Comparison of ENCODE assay signal across 17 cellular contexts in genomic region chr2:179428659-179429058, GRCh38.
A peak's percentile ranks its signal among the peaks of the same experiment; 100 is the strongest.
DNase-seq lines count a peak whose midpoint lies in the region; ATAC-seq, FAIRE-seq and TF ChIP-seq lines count a peak whose summit lies in the region.
"Had no signal": no experiment of that assay in that cellular context is flagged by ENCODE, and none has a peak within 500 bp of the region (broad histone marks: within the 10 kb centered on the region; RNA-seq: fewer than 3 reads in every experiment).

No MANE protein-coding gene starts in this region.

- no peaks in the 10 kb centered on the region for H4K20me1 ChIP-seq in keratinocyte (ENCODE audit: control insufficient read depth, extremely low read depth, insufficient read depth, low read length)

- ATAC-seq in activated T-cell treated with anti-CD3 and anti-CD28 coated beads, Interleukin-2, amount 50 U/mL, for 4 hours = no peak
- ATAC-seq: A549; HCT116; naive thymus-derived CD4-positive, alpha-beta T cell; SK-N-SH treated with all-trans-retinoic acid at 6 μM for 48 hours had no signal

- no peaks in the 10 kb centered on the region for H3K27me3 ChIP-seq in keratinocyte (ENCODE audit: control insufficient read depth, extremely low read depth, insufficient read depth, low read length)
- H3K27me3 ChIP-seq: testis had no signal

- H3K9me3 Mint-ChIP-seq in type B pancreatic cell = no peaks in the 10 kb centered on the region
- H3K9me3 Mint-ChIP-seq in activated T-cell treated with anti-CD3 and anti-CD28 coated beads, Interleukin-2, amount 50 U/mL, for 4 hours = no peaks in the 10 kb centered on the region
- H3K9me3 Mint-ChIP-seq: naive thymus-derived CD4-positive, alpha-beta T cell had no signal

- no peak overlapping the region for H2AFZ ChIP-seq in keratinocyte (ENCODE audit: control insufficient read depth, low read length)

- no peaks in the 10 kb centered on the region for H3K9me3 ChIP-seq in keratinocyte (ENCODE audit: control insufficient read depth, low read depth, low read length)
- H3K9me3 ChIP-seq: A549, testis had no signal

- no peak overlapping the region for H3K27ac ChIP-seq in keratinocyte (ENCODE audit: control insufficient read depth, insufficient read depth, low read length)
- H3K27ac ChIP-seq: A549, testis had no signal

- no peaks in the 10 kb centered on the region for H3K36me3 ChIP-seq in keratinocyte (ENCODE audit: control insufficient read depth in 2 of 2, extremely low read depth in 1 of 2, insufficient read depth in 2 of 2, low read length in 2 of 2)

- H3K4me3 Mint-ChIP-seq in type B pancreatic cell = peak overlapping the region; percentile 23
- no peak overlapping the region for H3K4me3 Mint-ChIP-seq in activated T-cell treated with anti-CD3 and anti-CD28 coated beads, Interleukin-2, amount 50 U/mL, for 4 hours
- H3K4me3 Mint-ChIP-seq: activated naive CD8-positive, alpha-beta T cell; naive thymus-derived CD4-positive, alpha-beta T cell had no signal

- no peak for TF ChIP-seq CTCF in keratinocyte (optimal IDR thresholded peaks at IDR 0.05 in 1 of 3, IDR thresholded peaks at IDR 0.05 in 1 of 3, conservative IDR thresholded peaks at IDR 0.05 in 1 of 3; ENCODE audit: extremely low read depth in 1 of 3, insufficient read depth in 2 of 3, low read length in 3 of 3)
- TF ChIP-seq CTCF in type B pancreatic cell (conservative IDR thresholded peaks at IDR 0.05) = no peak

- DNase-seq in NCI-H82 (lab: John Stamatoyannopoulos, UW) = peak; percentile 17
- no peak for DNase-seq in NCI-H82 treated with DMSO at 0.1 percent for 48 hours (lab: John Stamatoyannopoulos, UW; ENCODE audit: unreplicated experiment)
- DNase-seq in cerebellum (ENCODE audit: low spot score) = peak; percentile 13
- no peak for DNase-seq in keratinocyte (ENCODE audit: low read depth, low spot score)
- no peak for DNase-seq in type B pancreatic cell (ENCODE audit: extremely low spot score, unreplicated experiment)
- DNase-seq in activated T-cell treated with anti-CD3 and anti-CD28 coated beads, Interleukin-2, amount 50 U/mL, for 4 hours = no peak
- DNase-seq in inferior parietal cortex (ENCODE audit: extremely low spot score) = no peak
- DNase-seq in stimulated activated CD4-positive, alpha-beta T cell treated with anti-CD3 and anti-CD28 coated beads, Interleukin-12 subunit alpha, Interleukin-12 subunit beta, amount 100 ng/mL, for 4 hours = no peak
- DNase-seq: kidney glomerular epithelial cell; MM.1S; naive thymus-derived CD4-positive, alpha-beta T cell; small intestine; testis had no signal

- no peaks in the 10 kb centered on the region for H3K79me2 ChIP-seq in keratinocyte (ENCODE audit: control insufficient read depth, insufficient read depth, low read length)

- H3K4me2 ChIP-seq in keratinocyte (ENCODE audit: control insufficient read depth, extremely low read depth, insufficient read depth, low read depth, low read length) = peak overlapping the region; percentile 33
- H3K4me2 ChIP-seq: A549 had no signal

- no peak overlapping the region for H3K27ac Mint-ChIP-seq in type B pancreatic cell
- H3K27ac Mint-ChIP-seq: activated naive CD8-positive, alpha-beta T cell; naive thymus-derived CD4-positive, alpha-beta T cell had no signal

- H3K9me1 ChIP-seq in keratinocyte (ENCODE audit: control insufficient read depth, extremely low read depth, insufficient read depth, low read length) = no peaks in the 10 kb centered on the region

- dilution Hi-C loops in keratinocyte (cut with MboI; ENCODE audit: extremely low pct_ligation_motif_present, low sequenced_read_pairs) = no loop called here

- H3K4me1 ChIP-seq in keratinocyte (ENCODE audit: control insufficient read depth, extremely low read depth, insufficient read depth, low read length) = no peaks in the 10 kb centered on the region
- H3K4me1 ChIP-seq: A549, testis had no signal

- H3K36me3 Mint-ChIP-seq in type B pancreatic cell = no peaks in the 10 kb centered on the region
- H3K36me3 Mint-ChIP-seq in activated T-cell treated with anti-CD3 and anti-CD28 coated beads, Interleukin-2, amount 50 U/mL, for 4 hours (ENCODE audit: insufficient read depth) = no peaks in the 10 kb centered on the region
- H3K36me3 Mint-ChIP-seq: activated naive CD8-positive, alpha-beta T cell; naive thymus-derived CD4-positive, alpha-beta T cell had no signal

- peaks cover 19% of the 10 kb centered on the region for H3K27me3 Mint-ChIP-seq in type B pancreatic cell
- H3K27me3 Mint-ChIP-seq in activated T-cell treated with anti-CD3 and anti-CD28 coated beads, Interleukin-2, amount 50 U/mL, for 4 hours (ENCODE audit: low read depth) = peaks cover 11% of the 10 kb centered on the region

- H3K9ac ChIP-seq in keratinocyte (ENCODE audit: control insufficient read depth, extremely low read depth, insufficient read depth, low read length) = no peak overlapping the region

- H3K4me3 ChIP-seq in keratinocyte (ENCODE audit: control insufficient read depth in 2 of 3, extremely low read depth in 1 of 3, insufficient read depth in 2 of 3, low read depth in 1 of 3, low read length in 3 of 3) = no peak overlapping the region
- H3K4me3 ChIP-seq: A549 had no signal

- H3K4me1 Mint-ChIP-seq in type B pancreatic cell (ENCODE audit: unreplicated experiment) = peaks cover 15% of the 10 kb centered on the region
- H3K4me1 Mint-ChIP-seq in activated T-cell treated with anti-CD3 and anti-CD28 coated beads, Interleukin-2, amount 50 U/mL, for 4 hours (ENCODE audit: low read depth) = no peaks in the 10 kb centered on the region

- FAIRE-seq in keratinocyte (lab: Jason Lieb, UNC) = no peak
- FAIRE-seq: A549, small intestine had no signal

Comparison
In these comparisons a context has a peak if more than half of its experiments do, and no peak if none do; other contexts are left out.
1. DNase-seq: peak in NCI-H82 (single experiment) and cerebellum (single experiment); none in NCI-H82 treated with DMSO at 0.1 percent for 48 hours (single experiment), keratinocyte (single experiment), type B pancreatic cell (single experiment), activated T-cell treated with anti-CD3 and anti-CD28 coated beads, Interleukin-2, amount 50 U/mL, for 4 hours (single experiment), inferior parietal cortex (single experiment) and stimulated activated CD4-positive, alpha-beta T cell treated with anti-CD3 and anti-CD28 coated beads, Interleukin-12 subunit alpha, Interleukin-12 subunit beta, amount 100 ng/mL, for 4 hours (single experiment).